ENCODE assay signal across 17 cellular contexts in the genomic region with DNA sequence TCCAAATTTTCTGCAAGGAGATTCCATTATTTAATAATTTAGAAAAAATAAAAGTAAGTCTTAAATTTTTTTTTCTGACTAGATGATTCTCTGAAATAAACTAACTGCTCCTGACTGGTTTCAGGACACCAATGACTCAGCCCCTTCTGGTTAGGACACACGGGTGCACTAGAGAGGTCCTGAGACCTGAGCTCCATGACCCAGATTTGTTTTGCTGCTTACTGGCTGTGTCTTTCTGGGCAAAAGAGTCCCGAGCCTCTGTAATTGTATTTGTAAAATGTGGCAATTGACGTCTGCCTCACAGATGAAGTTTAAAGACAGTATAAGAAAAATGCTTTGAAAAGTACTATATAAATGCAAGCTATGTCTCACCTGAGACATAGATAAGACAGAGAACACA.
DNase-seq lines count a peak whose midpoint lies in the region; TF ChIP-seq lines count a peak whose summit lies in the region.
"Had no signal": no experiment of that assay in that cellular context is flagged by ENCODE, and none has a peak within 500 bp of the region (broad histone marks: within the 10 kb centered on the region; RNA-seq: fewer than 3 reads in every experiment).

No MANE protein-coding gene starts in this region.

- no peaks in the 10 kb centered on the region for H3K79me2 ChIP-seq in Karpas-422 (ENCODE audit: low read length)

- H3K4me3 ChIP-seq in endodermal cell (ENCODE audit: low read length) (no peak overlapping the region), ovary (no peak overlapping the region), Karpas-422 (ENCODE audit: low read length) (no peak overlapping the region)
- H3K4me3 ChIP-seq: BLaER1 treated with 17β-estradiol and CSF1 and Interleukin-3, amounts not matched to agents 10 nM and 100 nM; SJCRH30 had no signal

- peaks cover 2% of the 10 kb centered on the region for H3K4me1 ChIP-seq in endodermal cell (ENCODE audit: control insufficient read depth, insufficient read depth, low read length)
- H3K4me1 ChIP-seq in ovary (ENCODE audit: insufficient read depth) = no peaks in the 10 kb centered on the region
- H3K4me1 ChIP-seq in Karpas-422 (ENCODE audit: low read length) = no peaks in the 10 kb centered on the region
- H3K4me1 ChIP-seq: SJCRH30 had no signal

- TF ChIP-seq EP300 in ovary (IDR thresholded peaks at IDR 0.05) = no peak

- H3K27ac Mint-ChIP-seq in endodermal cell = peak overlapping the region; percentile 79

- intact Hi-C loops in ovary (cut with DNase I) = loop anchor here in 1 of 4 donors (10.0 kb wide), 1 partner anchor 45 kb away; no protein-coding TSS in a partner anchor

- no peak for TF ChIP-seq CTCF in VCaP (conservative IDR thresholded peaks at IDR 0.05)
- TF ChIP-seq CTCF in endodermal cell (conservative IDR thresholded peaks at IDR 0.05) = peak; percentile 42
- TF ChIP-seq CTCF in ovary (IDR thresholded peaks at IDR 0.05) = no peak

- no peak overlapping the region for H3K4me3 Mint-ChIP-seq in endodermal cell

- H2AFZ ChIP-seq in Karpas-422 (ENCODE audit: low read length) = no peak overlapping the region

- H3K9ac ChIP-seq in endodermal cell (ENCODE audit: extremely low read depth, low read length, poor library complexity, severe bottlenecking) = no peak overlapping the region
- H3K9ac ChIP-seq in Karpas-422 (ENCODE audit: low read length) = no peak overlapping the region
- H3K9ac ChIP-seq: BLaER1 treated with 17β-estradiol and CSF1 and Interleukin-3, amounts not matched to agents 10 nM and 100 nM had no signal

- no peak for TF ChIP-seq POLR2A in ovary (IDR thresholded peaks at IDR 0.05)

- peak overlapping the region; percentile 16 for H3K27ac ChIP-seq in VCaP
- no peak overlapping the region for H3K27ac ChIP-seq in endodermal cell (ENCODE audit: low read depth, low read length)
- peak overlapping the region; percentile 92 for H3K27ac ChIP-seq in substantia nigra (ENCODE audit: low read depth, low read length, poor library complexity, severe bottlenecking)
- no peak overlapping the region for H3K27ac ChIP-seq in ovary
- no peak overlapping the region for H3K27ac ChIP-seq in Karpas-422 (ENCODE audit: low read length)
- H3K27ac ChIP-seq: 22Rv1; BLaER1 treated with 17β-estradiol and CSF1 and Interleukin-3, amounts not matched to agents 10 nM and 100 nM; SJCRH30 had no signal

- H4K20me1 ChIP-seq in Karpas-422 (ENCODE audit: insufficient read depth, low read depth, low read length) = no peaks in the 10 kb centered on the region
- H4K20me1 ChIP-seq: BLaER1 treated with 17β-estradiol and CSF1 and Interleukin-3, amounts not matched to agents 10 nM and 100 nM had no signal

- DNase-seq in DMS 273 (lab: John Stamatoyannopoulos, UW; ENCODE audit: unreplicated experiment) (peak; percentile 12), DMS 273 treated with DMSO at 0.1 percent for 48 hours (lab: John Stamatoyannopoulos, UW) (no peak), endodermal cell (peak; percentile 50), substantia nigra (lab: John Stamatoyannopoulos, UW) (no peak), ovary (no peak), Karpas-422 (no peak)
- DNase-seq in NK-92 treated with Interleukin-12 subunit alpha and Interleukin-12 subunit beta, amount 100 ng/mL, for 24 hours (lab: John Stamatoyannopoulos, UW) = no peak
- DNase-seq: DMS79 treated with DMSO at 0.1 percent for 48 hours, GF-D8, H7, NCI-H1436, NCI-H2029 treated with DMSO at 0.1 percent for 48 hours, NCI-H524, SJCRH30 had no signal

- H3K9me3 ChIP-seq in endodermal cell (ENCODE audit: control insufficient read depth, low read length) (peaks cover 9% of the 10 kb centered on the region), ovary (no peaks in the 10 kb centered on the region), Karpas-422 (ENCODE audit: low read length) (no peaks in the 10 kb centered on the region)
- H3K9me3 ChIP-seq: SJCRH30 had no signal

- no peaks in the 10 kb centered on the region for H3K9me2 ChIP-seq in Karpas-422 (replicated peaks; ENCODE audit: insufficient read depth, low read length)

- H3K36me3 ChIP-seq in endodermal cell (ENCODE audit: control insufficient read depth, insufficient read depth, low read length) = no peaks in the 10 kb centered on the region
- no peaks in the 10 kb centered on the region for H3K36me3 ChIP-seq in ovary
- H3K36me3 ChIP-seq in Karpas-422 (ENCODE audit: insufficient read depth, low read length) = no peaks in the 10 kb centered on the region
- H3K36me3 ChIP-seq: BLaER1 treated with 17β-estradiol and CSF1 and Interleukin-3, amounts not matched to agents 10 nM and 100 nM; SJCRH30 had no signal

- H3K27me3 ChIP-seq in endodermal cell (ENCODE audit: control insufficient read depth, insufficient read depth, low read length, poor library complexity, severe bottlenecking) (no peaks in the 10 kb centered on the region), ovary (no peaks in the 10 kb centered on the region), Karpas-422 (ENCODE audit: low read length) (no peaks in the 10 kb centered on the region)
- H3K27me3 ChIP-seq: BLaER1 treated with 17β-estradiol and CSF1 and Interleukin-3, amounts not matched to agents 10 nM and 100 nM; SJCRH30 had no signal

- H3K36me3 Mint-ChIP-seq in endodermal cell (ENCODE audit: low read depth) = no peaks in the 10 kb centered on the region

- H3K9me3 Mint-ChIP-seq in endodermal cell = peaks cover 7% of the 10 kb centered on the region

- H3K4me1 Mint-ChIP-seq in endodermal cell = peaks cover 26% of the 10 kb centered on the region

- 10 to 54% methylated on average over 1 to 3 of the region's 3 CpGs for WGBS in endodermal cell (ENCODE audit: insufficient coverage in 1 of 2, insufficient read length in 1 of 2), 2 experiments
- 22 to 33% (median 30%) methylated on average over 3 of the region's 3 CpGs for WGBS in ovary, 3 donors

- no peaks in the 10 kb centered on the region for H3K27me3 Mint-ChIP-seq in endodermal cell (ENCODE audit: insufficient read depth)

- H3K4me2 ChIP-seq in Karpas-422 (ENCODE audit: low read depth, low read length, poor library complexity, severe bottlenecking) = no peak overlapping the region

Comparison
In these comparisons a context has a peak if more than half of its experiments do, and no peak if none do; other contexts are left out.
1. DNase-seq: peak in DMS 273 (single experiment) and endodermal cell (single experiment); none in DMS 273 treated with DMSO at 0.1 percent for 48 hours (single experiment), substantia nigra (0 of 49), ovary (0 of 5), NK-92 treated with Interleukin-12 subunit alpha and Interleukin-12 subunit beta, amount 100 ng/mL, for 24 hours (single experiment) and Karpas-422 (single experiment).
2. H3K27ac ChIP-seq: peak in VCaP (single experiment) and substantia nigra (single experiment); none in endodermal cell (single experiment), ovary (0 of 2) and Karpas-422 (single experiment).